In genomic region chr15:98484914-98485313, GRCh38 we compare ENCODE assay signal across 30 cellular contexts.
"Had no signal": no experiment of that assay in that cellular context is flagged by ENCODE, and none has a peak within 500 bp of the region (broad histone marks: within the 10 kb centered on the region; RNA-seq: fewer than 3 reads in every experiment).

No MANE protein-coding gene starts in this region.

- H3K36me3 ChIP-seq: adrenal gland, cardiac muscle cell, colonic mucosa, esophagus muscularis mucosa, gastroesophageal sphincter, heart right ventricle had no signal

- H3K27me3 ChIP-seq: adrenal gland, body of pancreas, cardiac muscle cell, colonic mucosa, esophagus muscularis mucosa, hepatocyte had no signal

- H3K4me3 Mint-ChIP-seq: activated CD4-positive, alpha-beta T cell treated with anti-CD3 and anti-CD28 coated beads for 36 hours; activated CD4-positive, alpha-beta T cell treated with anti-CD3 and anti-CD28 coated beads, Interleukin-2, amount 10 ng/mL, durations not matched to agents 7 days and 5 days; activated CD8-positive, alpha-beta T cell treated with anti-CD3 and anti-CD28 coated beads for 36 hours; activated naive CD4-positive, alpha-beta T cell treated with anti-CD3 and anti-CD28 coated beads for 36 hours; activated naive CD4-positive, alpha-beta T cell treated with anti-CD3 and anti-CD28 coated beads, Interleukin-2, amount 50 U/mL, for 24 hours; activated naive CD8-positive, alpha-beta T cell treated with anti-CD3 and anti-CD28 coated beads for 36 hours; activated naive CD8-positive, alpha-beta T cell treated with anti-CD3 and anti-CD28 coated beads, Interleukin-2, amount 50 U/mL, for 24 hours; activated T-helper 1 cell treated with anti-CD3 and anti-CD28 coated beads, Interleukin-12 subunit alpha, Interleukin-12 subunit beta, Interleukin-2, Interleukin-4 antibody, amounts not matched to agents 30 ng/mL and 10 ng/mL and 1 ng/mL, durations not matched to agents 14 hours and 24 hours and 36 hours had no signal

- H3K27ac Mint-ChIP-seq: activated CD4-positive, alpha-beta T cell treated with anti-CD3 and anti-CD28 coated beads for 36 hours; activated CD4-positive, alpha-beta T cell treated with anti-CD3 and anti-CD28 coated beads, Interleukin-2, amount 10 ng/mL, durations not matched to agents 7 days and 5 days; activated CD8-positive, alpha-beta T cell treated with anti-CD3 and anti-CD28 coated beads for 36 hours; activated naive CD4-positive, alpha-beta T cell treated with anti-CD3 and anti-CD28 coated beads for 36 hours; activated naive CD4-positive, alpha-beta T cell treated with anti-CD3 and anti-CD28 coated beads, Interleukin-2, amount 50 U/mL, for 24 hours; activated naive CD8-positive, alpha-beta T cell treated with anti-CD3 and anti-CD28 coated beads for 36 hours; activated naive CD8-positive, alpha-beta T cell treated with anti-CD3 and anti-CD28 coated beads, Interleukin-2, amount 50 U/mL, for 24 hours; activated T-helper 1 cell treated with anti-CD3 and anti-CD28 coated beads, Interleukin-12 subunit alpha, Interleukin-12 subunit beta, Interleukin-2, Interleukin-4 antibody, amounts not matched to agents 30 ng/mL and 10 ng/mL and 1 ng/mL, durations not matched to agents 14 hours and 24 hours and 36 hours; activated T-helper 2 cell treated with anti-CD3 and anti-CD28 coated beads, Interferon-gamma antibody, Interleukin-2, Interleukin-4, amounts not matched to agents 10 μg/mL and 5 μg/mL and 100 μg/mL, durations not matched to agents 14 hours and 24 hours and 36 hours had no signal

- H3K4me2 ChIP-seq: hepatocyte had no signal

- H3K9me3 Mint-ChIP-seq: activated CD4-positive, alpha-beta T cell treated with anti-CD3 and anti-CD28 coated beads, Interleukin-2, amount 10 ng/mL, durations not matched to agents 7 days and 5 days; activated CD8-positive, alpha-beta T cell treated with anti-CD3 and anti-CD28 coated beads for 36 hours; activated naive CD4-positive, alpha-beta T cell treated with anti-CD3 and anti-CD28 coated beads, Interleukin-2, amount 50 U/mL, for 24 hours had no signal

- DNase-seq: activated CD4-positive, alpha-beta T cell treated with anti-CD3 and anti-CD28 coated beads for 36 hours; activated CD4-positive, alpha-beta T cell treated with anti-CD3 and anti-CD28 coated beads, Interleukin-2, amount 10 ng/mL, durations not matched to agents 7 days and 5 days; activated CD4-positive, alpha-beta T cell treated with anti-CD3 and anti-CD28 coated beads, Interleukin-2, amount 50 U/mL, for 48 hours; activated CD4-positive, CD25-positive, alpha-beta regulatory T cell; activated CD4-positive, CD25-positive, alpha-beta regulatory T cell treated with anti-CD3 and anti-CD28 coated beads, Interleukin-2, amount 50 U/mL, for 72 hours; activated CD8-positive, alpha-beta memory T cell treated with anti-CD3 and anti-CD28 coated beads for 24 hours; activated CD8-positive, alpha-beta T cell treated with anti-CD3 and anti-CD28 coated beads for 36 hours; activated effector memory CD4-positive, alpha-beta T cell treated with anti-CD3 and anti-CD28 coated beads, Interleukin-2, amount 50 U/mL, for 16 hours; activated naive CD4-positive, alpha-beta T cell treated with anti-CD3 and anti-CD28 coated beads for 36 hours; activated naive CD8-positive, alpha-beta T cell treated with anti-CD3 and anti-CD28 coated beads for 36 hours; activated naive CD8-positive, alpha-beta T cell treated with anti-CD3 and anti-CD28 coated beads, Interleukin-2, amount 50 U/mL, for 24 hours; activated T-cell treated with anti-CD3 and anti-CD28 coated beads, Interleukin-2, amount 50 U/mL, for 48 hours; adrenal gland; amygdala; aorta; body of pancreas; central memory CD4-positive, alpha-beta T cell; cerebellar nuclear complex; colonic mucosa; effector CD8-positive, alpha-beta T cell; erythroblast; heart right ventricle; T-helper 2 cell had no signal

- H3K4me3 ChIP-seq: adrenal gland, body of pancreas, cardiac muscle cell, colonic mucosa, esophagus muscularis mucosa, gastroesophageal sphincter, heart right ventricle, hepatocyte had no signal

- H3K4me1 ChIP-seq: adrenal gland, body of pancreas, colonic mucosa, esophagus muscularis mucosa, gastroesophageal sphincter, heart right ventricle had no signal

- H3K27me3 Mint-ChIP-seq: activated CD4-positive, alpha-beta T cell treated with anti-CD3 and anti-CD28 coated beads, Interleukin-2, amount 10 ng/mL, durations not matched to agents 7 days and 5 days; activated CD8-positive, alpha-beta T cell treated with anti-CD3 and anti-CD28 coated beads for 36 hours had no signal

- H3K36me3 Mint-ChIP-seq: activated naive CD4-positive, alpha-beta T cell treated with anti-CD3 and anti-CD28 coated beads, Interleukin-2, amount 50 U/mL, for 24 hours had no signal

- H3K4me1 Mint-ChIP-seq: activated CD4-positive, alpha-beta T cell treated with anti-CD3 and anti-CD28 coated beads for 36 hours; activated CD4-positive, alpha-beta T cell treated with anti-CD3 and anti-CD28 coated beads, Interleukin-2, amount 10 ng/mL, durations not matched to agents 7 days and 5 days; activated naive CD4-positive, alpha-beta T cell treated with anti-CD3 and anti-CD28 coated beads, Interleukin-2, amount 50 U/mL, for 24 hours; activated naive CD8-positive, alpha-beta T cell treated with anti-CD3 and anti-CD28 coated beads for 36 hours; activated naive CD8-positive, alpha-beta T cell treated with anti-CD3 and anti-CD28 coated beads, Interleukin-2, amount 50 U/mL, for 24 hours had no signal

- H3K79me2 ChIP-seq: hepatocyte had no signal

- H3K27ac ChIP-seq: adrenal gland, body of pancreas, cardiac muscle cell, colonic mucosa, esophagus muscularis mucosa, gastroesophageal sphincter, heart right ventricle, hepatocyte had no signal
